ENCODE assay signal across 26 cellular contexts in genomic region chr2:9412756-9413155, GRCh38.
"Had no signal": no experiment of that assay in that cellular context is flagged by ENCODE, and none has a peak within 500 bp of the region (broad histone marks: within the 10 kb centered on the region; RNA-seq: fewer than 3 reads in every experiment).

No MANE protein-coding gene starts in this region.

- H3K27ac Mint-ChIP-seq: mesothelial cell of epicardium; natural killer cell treated with Interleukin-12 subunit alpha and Interleukin-12 subunit beta and Interleukin-15 and Interleukin-18, amount 100 ng/mL, for 72 hours; stimulated activated effector memory CD8-positive, alpha-beta T cell treated with anti-CD3 and anti-CD28 coated beads, Interleukin-12 subunit alpha, Interleukin-12 subunit beta, amount 100 ng/mL, for 72 hours; stimulated activated naive CD8-positive, alpha-beta T cell treated with anti-CD3 and anti-CD28 coated beads, Interleukin-15, amount 100 ng/mL, for 72 hours had no signal

- ATAC-seq: left colon; left lung; lower lobe of right lung; natural killer cell treated with Interleukin-12 subunit alpha and Interleukin-12 subunit beta and Interleukin-15 and Interleukin-18, amount 100 ng/mL, for 72 hours; right cardiac atrium; stimulated activated effector memory CD8-positive, alpha-beta T cell treated with anti-CD3 and anti-CD28 coated beads, Interleukin-12 subunit alpha, Interleukin-12 subunit beta, amount 100 ng/mL, for 72 hours; stimulated activated naive CD8-positive, alpha-beta T cell treated with anti-CD3 and anti-CD28 coated beads, Interleukin-15, amount 100 ng/mL, for 72 hours had no signal

- H3K4me3 Mint-ChIP-seq: mesothelial cell of epicardium; naive B cell; natural killer cell treated with Interleukin-12 subunit alpha and Interleukin-12 subunit beta and Interleukin-15 and Interleukin-18, amount 100 ng/mL, for 72 hours; stimulated activated effector memory CD8-positive, alpha-beta T cell treated with anti-CD3 and anti-CD28 coated beads, Interleukin-12 subunit alpha, Interleukin-12 subunit beta, amount 100 ng/mL, for 72 hours; stimulated activated naive CD8-positive, alpha-beta T cell treated with anti-CD3 and anti-CD28 coated beads, Interleukin-15, amount 100 ng/mL, for 72 hours had no signal

- H3K9me3 Mint-ChIP-seq: mesothelial cell of epicardium; naive B cell; natural killer cell treated with Interleukin-12 subunit alpha and Interleukin-12 subunit beta and Interleukin-15 and Interleukin-18, amount 100 ng/mL, for 72 hours; stimulated activated effector memory CD8-positive, alpha-beta T cell treated with anti-CD3 and anti-CD28 coated beads, Interleukin-12 subunit alpha, Interleukin-12 subunit beta, amount 100 ng/mL, for 72 hours; stimulated activated naive CD8-positive, alpha-beta T cell treated with anti-CD3 and anti-CD28 coated beads, Interleukin-15, amount 100 ng/mL, for 72 hours had no signal

- H3K4me3 ChIP-seq: left lung, lower lobe of right lung, ovary, prostate gland, sigmoid colon, spleen, testis, thyroid gland, transverse colon, upper lobe of left lung, vagina had no signal

- H3K27me3 Mint-ChIP-seq: naive B cell; natural killer cell treated with Interleukin-12 subunit alpha and Interleukin-12 subunit beta and Interleukin-15 and Interleukin-18, amount 100 ng/mL, for 72 hours; stimulated activated naive CD8-positive, alpha-beta T cell treated with anti-CD3 and anti-CD28 coated beads, Interleukin-15, amount 100 ng/mL, for 72 hours had no signal

- DNase-seq: hippocampal formation; kidney; left colon; left lung; lower lobe of right lung; mammary epithelial cell; mesendoderm; naive B cell; ovary; retina; right cardiac atrium; sigmoid colon; small intestine; spleen; stimulated activated CD4-positive, alpha-beta T cell treated with anti-CD3 and anti-CD28 coated beads, Interleukin-4, amount 100 ng/mL, for 24 hours; stimulated activated naive CD4-positive, alpha-beta T cell treated with Interleukin-2 at 50 U/mL for 16 hours; stimulated activated naive CD8-positive, alpha-beta T cell treated with anti-CD3 and anti-CD28 coated beads, Interleukin-15, amount 100 ng/mL, for 72 hours; testis; thyroid gland; transverse colon; upper lobe of left lung had no signal
